9 cellular contexts compared by ENCODE assay signal in genomic region chr2:143263045-143263625, GRCh38.
A peak's percentile ranks its signal among the peaks of the same experiment; 100 is the strongest.
DNase-seq lines count a peak whose midpoint lies in the region; ATAC-seq and TF ChIP-seq lines count a peak whose summit lies in the region.
"Had no signal": no experiment of that assay in that cellular context is flagged by ENCODE, and none has a peak within 500 bp of the region (broad histone marks: within the 10 kb centered on the region; RNA-seq: fewer than 3 reads in every experiment).

No MANE protein-coding gene starts in this region.

- intact Hi-C loops in Panc1 (cut with micrococcal nuclease; ENCODE audit: unreplicated experiment) (no loop called here), left cardiac atrium (cut with DNase I) (no loop called here)

- BruUV-seq in Panc1 (replicated peaks; lab: Mats Ljungman, UMichigan), result no TSS peak

- CTCF ChIA-PET in Panc1 (lab: Charles Lee), result no interaction called here

- POLR2A ChIA-PET in Panc1 (lab: Charles Lee), result no interaction called here

- ATAC-seq in Panc1, result no peak
- ATAC-seq in left cardiac atrium, result no peak
- ATAC-seq in GM18502 (IDR thresholded peaks at IDR 0.05; ENCODE audit: poor library complexity, unreplicated experiment), result no peak
- no peak for ATAC-seq in HG03135 (IDR thresholded peaks at IDR 0.05; ENCODE audit: unreplicated experiment)

- H3K4me3 ChIP-seq in Panc1 (ENCODE audit: low read depth in 2 of 2, low read length in 2 of 2) (no peak overlapping the region), epithelial cell of esophagus (ENCODE audit: low read length) (no peak overlapping the region)
- H3K4me3 ChIP-seq: thoracic aorta had no signal

- H3K36me3 ChIP-seq in Panc1 (ENCODE audit: control insufficient read depth, insufficient read depth, low read length), result no peaks in the 10 kb centered on the region
- H3K36me3 ChIP-seq: thoracic aorta had no signal

- H3K9me3 ChIP-seq in Panc1 (ENCODE audit: control insufficient read depth, insufficient read depth, low read depth, low read length), result no peaks in the 10 kb centered on the region
- H3K9me3 ChIP-seq: thoracic aorta had no signal

- in situ Hi-C loops in Panc1 (cut with HindIII; ENCODE audit: low pct_unique_long_range_greater_than_20kb, low sequenced_read_pairs), result no loop called here

- DNase-seq in stimulated activated CD4-positive, alpha-beta T cell treated with anti-CD3 and anti-CD28 coated beads, Interleukin-15, amount 100 ng/mL, for 24 hours, result peak; percentile 29
- no peak for DNase-seq in stimulated activated CD4-positive, alpha-beta T cell treated with anti-CD3 and anti-CD28 coated beads, Interleukin-4, amount 100 ng/mL, for 4 hours
- DNase-seq in Panc1 (ENCODE audit: low read depth, low spot score) (no peak), epithelial cell of esophagus (ENCODE audit: low read depth) (peak; percentile 27), NCI-H1048 (lab: John Stamatoyannopoulos, UW) (no peak), left cardiac atrium (no peak)

- TF ChIP-seq CTCF in Panc1 (IDR thresholded peaks at IDR 0.05) (0 out of 2 replicates have a peak, but pooled peaks have one; percentile 6), epithelial cell of esophagus (IDR thresholded peaks at IDR 0.05; ENCODE audit: insufficient read depth, low read depth, low read length, missing control alignments) (no peak)

- H3K4me1 ChIP-seq in Panc1 (ENCODE audit: control insufficient read depth, insufficient read depth, low read length), result no peaks in the 10 kb centered on the region

- H3K27ac ChIP-seq in Panc1 (ENCODE audit: low read length), result no peak overlapping the region
- H3K27ac ChIP-seq: thoracic aorta had no signal

- no peaks in the 10 kb centered on the region for H3K27me3 ChIP-seq in Panc1 (ENCODE audit: control insufficient read depth, insufficient read depth, low read length)

Comparison
In these comparisons a context has a peak if more than half of its experiments do, and no peak if none do; other contexts are left out.
1. DNase-seq: peak in stimulated activated CD4-positive, alpha-beta T cell treated with anti-CD3 and anti-CD28 coated beads, Interleukin-15, amount 100 ng/mL, for 24 hours (single experiment) and epithelial cell of esophagus (single experiment); none in stimulated activated CD4-positive, alpha-beta T cell treated with anti-CD3 and anti-CD28 coated beads, Interleukin-4, amount 100 ng/mL, for 4 hours (0 of 2), Panc1 (single experiment), NCI-H1048 (single experiment) and left cardiac atrium (single experiment).